Comparison of ENCODE assay signal across 27 cellular contexts in genomic region chr14:91271639-91272038, GRCh38.
"Had no signal": no experiment of that assay in that cellular context is flagged by ENCODE, and none has a peak within 500 bp of the region (broad histone marks: within the 10 kb centered on the region; RNA-seq: fewer than 3 reads in every experiment).

No MANE protein-coding gene starts in this region.

- H3K9me3 Mint-ChIP-seq: activated CD4-positive, alpha-beta memory T cell treated with anti-CD3 and anti-CD28 coated beads, Interleukin-2, amount 10 ng/mL, durations not matched to agents 7 days and 5 days; activated CD4-positive, alpha-beta T cell treated with anti-CD3 and anti-CD28 coated beads, Interleukin-2, amount 10 ng/mL, durations not matched to agents 7 days and 5 days; activated T-cell treated with anti-CD3 and anti-CD28 coated beads, Interleukin-2, amount 50 U/mL, for 4 hours; activated T-helper 2 cell treated with anti-CD3 and anti-CD28 coated beads, Interferon-gamma antibody, Interleukin-2, Interleukin-4, amounts not matched to agents 10 μg/mL and 5 μg/mL and 100 μg/mL, durations not matched to agents 14 hours and 24 hours and 36 hours; neural crest cell had no signal

- H3K27me3 ChIP-seq: gastroesophageal sphincter, hepatocyte, right atrium auricular region, testis, transverse colon had no signal

- H2AFZ ChIP-seq: hepatocyte had no signal

- H3K4me3 Mint-ChIP-seq: activated CD4-positive, alpha-beta memory T cell treated with anti-CD3 and anti-CD28 coated beads, Interleukin-2, amount 10 ng/mL, durations not matched to agents 7 days and 5 days; activated CD4-positive, alpha-beta T cell treated with anti-CD3 and anti-CD28 coated beads, Interleukin-2, amount 10 ng/mL, durations not matched to agents 7 days and 5 days; activated naive CD8-positive, alpha-beta T cell; activated T-cell treated with anti-CD3 and anti-CD28 coated beads, Interleukin-2, amount 50 U/mL, for 4 hours; neural crest cell had no signal

- FAIRE-seq: colon, TTC549 had no signal

- H3K9me3 ChIP-seq: gastroesophageal sphincter, mucosa of descending colon, right atrium auricular region, testis, transverse colon had no signal

- H3K36me3 ChIP-seq: gastroesophageal sphincter, right atrium auricular region had no signal

- H3K27ac Mint-ChIP-seq: activated CD4-positive, alpha-beta T cell treated with anti-CD3 and anti-CD28 coated beads, Interleukin-2, amount 10 ng/mL, durations not matched to agents 7 days and 5 days; activated T-helper 2 cell treated with anti-CD3 and anti-CD28 coated beads, Interferon-gamma antibody, Interleukin-2, Interleukin-4, amounts not matched to agents 10 μg/mL and 5 μg/mL and 100 μg/mL, durations not matched to agents 14 hours and 24 hours and 36 hours had no signal

- H3K4me2 ChIP-seq: hepatocyte had no signal

- H3K79me2 ChIP-seq: hepatocyte had no signal

- H3K27me3 Mint-ChIP-seq: activated CD4-positive, alpha-beta memory T cell treated with anti-CD3 and anti-CD28 coated beads, Interleukin-2, amount 10 ng/mL, durations not matched to agents 7 days and 5 days; activated CD4-positive, alpha-beta T cell treated with anti-CD3 and anti-CD28 coated beads, Interleukin-2, amount 10 ng/mL, durations not matched to agents 7 days and 5 days; activated naive CD8-positive, alpha-beta T cell had no signal

- ATAC-seq: activated T-cell treated with anti-CD3 and anti-CD28 coated beads, Interleukin-2, amount 50 U/mL, for 4 hours; gastroesophageal sphincter; left ventricle myocardium superior; mucosa of descending colon had no signal

- H3K27ac ChIP-seq: gastroesophageal sphincter, hepatocyte, right atrium auricular region, transverse colon, WERI-Rb-1 had no signal

- DNase-seq: activated CD4-positive, alpha-beta memory T cell treated with anti-CD3 and anti-CD28 coated beads, Interleukin-2, amount 10 ng/mL, durations not matched to agents 7 days and 5 days; activated CD4-positive, alpha-beta T cell treated with anti-CD3 and anti-CD28 coated beads for 1 hour; activated CD4-positive, alpha-beta T cell treated with anti-CD3 and anti-CD28 coated beads, Interleukin-2, amount 10 ng/mL, durations not matched to agents 7 days and 5 days; activated CD8-positive, alpha-beta memory T cell treated with anti-CD3 and anti-CD28 coated beads, Interleukin-2, amount 50 U/mL, for 48 hours; activated T-cell treated with anti-CD3 and anti-CD28 coated beads, Interleukin-2, amount 50 U/mL, for 4 hours; dermis blood vessel endothelial cell; effector CD4-positive, alpha-beta T cell; erythroblast; islet precursor cell; left ventricle myocardium superior; mucosa of descending colon; occipital lobe; stimulated activated CD4-positive, alpha-beta T cell treated with anti-CD3 and anti-CD28 coated beads, Interleukin-15, amount 100 ng/mL, for 24 hours; stimulated activated CD4-positive, alpha-beta T cell treated with anti-CD3 and anti-CD28 coated beads, Interleukin-2, amount 100 ng/mL, for 24 hours; stimulated activated naive CD4-positive, alpha-beta T cell; T-helper 9 cell; testis; transverse colon; WERI-Rb-1 had no signal

- H3K4me3 ChIP-seq: gastroesophageal sphincter, hepatocyte, mucosa of descending colon, right atrium auricular region, testis, transverse colon had no signal
